Comparison of ENCODE assay signal across 8 cellular contexts in genomic region chr14:74085047-74085637, GRCh38. TPM values are rescaled to one million over a fixed set of nuclear protein-coding genes. Genes with fewer than 3 reads are reported as not detected.
DNase-seq lines count a peak whose midpoint lies in the region; ATAC-seq and TF ChIP-seq lines count a peak whose summit lies in the region.

No MANE protein-coding gene starts in this region.

- no peaks in the 10 kb centered on the region for H3K27me3 ChIP-seq in vagina

- peak overlapping the region; percentile 95 for H3K27ac Mint-ChIP-seq in activated naive CD4-positive, alpha-beta T cell treated with anti-CD3 and anti-CD28 coated beads for 36 hours
- peak overlapping the region; percentile 93 for H3K27ac Mint-ChIP-seq in T-helper 2 cell treated with Interferon-gamma antibody and Interleukin-4, amounts not matched to agents 5 μg/mL and 100 μg/mL, for 36 hours
- peak overlapping the region; percentile 85 to 98 (median 96) for H3K27ac Mint-ChIP-seq in naive B cell

- H3K4me3 ChIP-seq in epithelial cell of esophagus (ENCODE audit: low read length) (peak overlapping the region; percentile 93), vagina (peak overlapping the region; percentile 57 to 89)

- CTCF ChIA-PET in activated naive CD4-positive, alpha-beta T cell treated with anti-CD3 and anti-CD28 coated beads for 36 hours (lab: Charles Lee) = interaction anchor here (0.7 kb wide), 3 partner anchors 23 to 91 kb away, joined by 3 to 4 read pairs (median 4); no protein-coding TSS in a partner anchor

- H3K4me3 Mint-ChIP-seq in activated naive CD4-positive, alpha-beta T cell treated with anti-CD3 and anti-CD28 coated beads for 36 hours = peak overlapping the region; percentile 99
- peak overlapping the region; percentile 93 for H3K4me3 Mint-ChIP-seq in T-helper 2 cell treated with Interferon-gamma antibody and Interleukin-4, amounts not matched to agents 5 μg/mL and 100 μg/mL, for 36 hours
- peak overlapping the region; percentile 89 to 100 (median 98) for H3K4me3 Mint-ChIP-seq in naive B cell

- intact Hi-C loops in activated naive CD4-positive, alpha-beta T cell treated with anti-CD3 and anti-CD28 coated beads for 36 hours (cut with micrococcal nuclease) = loop anchor here (2.0 to 10.0 kb wide), 4 partner anchors 232 to 1030 kb away; partner anchors contain the start of genes PSEN1 and RBM25
- intact Hi-C loops in vagina (cut with DNase I) = no loop called here

- peak; percentile 55 for DNase-seq in activated naive CD4-positive, alpha-beta T cell treated with anti-CD3 and anti-CD28 coated beads for 36 hours
- DNase-seq in activated naive CD4-positive, alpha-beta T cell treated with Interleukin-2 at 50 U/mL for 16 hours = no peak
- DNase-seq in T-helper 2 cell treated with Interferon-gamma antibody and Interleukin-4, amounts not matched to agents 5 μg/mL and 100 μg/mL, for 36 hours (ENCODE audit: low spot score) = peak; percentile 53
- DNase-seq in epithelial cell of esophagus (ENCODE audit: low read depth) = peak; percentile 48
- DNase-seq in naive B cell = no peak
- DNase-seq in vagina (ENCODE audit: extremely low spot score in 2 of 2) = peak in 1 of 2 donors; percentile 92
- DNase-seq in middle frontal gyrus (ENCODE audit: extremely low spot score, low spot score) = no peak

- H3K4me1 ChIP-seq in vagina = peaks cover 24% of the 10 kb centered on the region

- peaks cover 38% of the 10 kb centered on the region for H3K4me1 Mint-ChIP-seq in activated naive CD4-positive, alpha-beta T cell treated with anti-CD3 and anti-CD28 coated beads for 36 hours (ENCODE audit: low read depth)
- H3K4me1 Mint-ChIP-seq in T-helper 2 cell treated with Interferon-gamma antibody and Interleukin-4, amounts not matched to agents 5 μg/mL and 100 μg/mL, for 36 hours (ENCODE audit: low read depth) = peaks cover 36% of the 10 kb centered on the region
- peaks cover 34 to 43% (median 38%) of the 10 kb centered on the region in 3 donors for H3K4me1 Mint-ChIP-seq in naive B cell

- no peaks in the 10 kb centered on the region for H3K36me3 Mint-ChIP-seq in activated naive CD4-positive, alpha-beta T cell treated with anti-CD3 and anti-CD28 coated beads for 36 hours (ENCODE audit: low read depth)
- peaks cover 13% of the 10 kb centered on the region for H3K36me3 Mint-ChIP-seq in T-helper 2 cell treated with Interferon-gamma antibody and Interleukin-4, amounts not matched to agents 5 μg/mL and 100 μg/mL, for 36 hours (ENCODE audit: low read depth)
- peaks cover 0 to 6% of the 10 kb centered on the region in 2 donors for H3K36me3 Mint-ChIP-seq in naive B cell

- H3K9me3 ChIP-seq in vagina = no peaks in the 10 kb centered on the region

- H3K9me3 Mint-ChIP-seq in activated naive CD4-positive, alpha-beta T cell treated with anti-CD3 and anti-CD28 coated beads for 36 hours = no peaks in the 10 kb centered on the region
- H3K9me3 Mint-ChIP-seq in T-helper 2 cell treated with Interferon-gamma antibody and Interleukin-4, amounts not matched to agents 5 μg/mL and 100 μg/mL, for 36 hours = peaks cover 3% of the 10 kb centered on the region
- H3K9me3 Mint-ChIP-seq in naive B cell = peaks cover 0 to 2% (median 0%) of the 10 kb centered on the region in 7 donors

- peak overlapping the region; percentile 84 for H3K27ac ChIP-seq in vagina

- no peaks in the 10 kb centered on the region for H3K27me3 Mint-ChIP-seq in activated naive CD4-positive, alpha-beta T cell treated with anti-CD3 and anti-CD28 coated beads for 36 hours (ENCODE audit: low read depth)
- H3K27me3 Mint-ChIP-seq in T-helper 2 cell treated with Interferon-gamma antibody and Interleukin-4, amounts not matched to agents 5 μg/mL and 100 μg/mL, for 36 hours (ENCODE audit: low read depth) = no peaks in the 10 kb centered on the region
- no peaks in the 10 kb centered on the region for H3K27me3 Mint-ChIP-seq in naive B cell

- ATAC-seq in HG03045 (IDR thresholded peaks at IDR 0.05; ENCODE audit: unreplicated experiment) (peak; percentile 12), naive B cell (ENCODE audit: low read depth in 2 of 2) (no peak)

- TF ChIP-seq POLR2A in vagina (IDR thresholded peaks at IDR 0.05) = no peak

- TF ChIP-seq CTCF in epithelial cell of esophagus (IDR thresholded peaks at IDR 0.05; ENCODE audit: insufficient read depth, low read depth, low read length, missing control alignments) = no peak
- TF ChIP-seq CTCF in vagina (IDR thresholded peaks at IDR 0.05) = no peak

- no peaks in the 10 kb centered on the region for H3K36me3 ChIP-seq in vagina

RNA-seq across cellular contexts. Expression of gene LIN52, which starts 0.4 kb away (rescaled TPM):
- total RNA-seq in activated naive CD4-positive, alpha-beta T cell treated with anti-CD3 and anti-CD28 coated beads for 36 hours = 10 to 100 TPM; 10.7 to 13.6 TPM
- polyA plus RNA-seq in naive B cell (ENCODE audit: low read depth in 6 of 6) = 10 to 100 TPM in 5 of 6 donors, 1 to 10 TPM in 1; 7.4 to 19.1 (median 11.9) TPM
- total RNA-seq in vagina = 5.9 TPM

RNA-seq across cellular contexts. Expression of gene ALDH6A1, which starts 0.9 kb away (rescaled TPM):
- 10 to 100 TPM; 24.0 to 25.3 TPM for total RNA-seq in activated naive CD4-positive, alpha-beta T cell treated with anti-CD3 and anti-CD28 coated beads for 36 hours
- 10 to 100 TPM; 14.5 to 24.3 (median 20.6) TPM for polyA plus RNA-seq in naive B cell (ENCODE audit: low read depth in 6 of 6)
- total RNA-seq in vagina = 20.9 TPM

Comparison
In these comparisons a context has a peak if more than half of its experiments do, and no peak if none do; other contexts are left out.
1. DNase-seq: peak in activated naive CD4-positive, alpha-beta T cell treated with anti-CD3 and anti-CD28 coated beads for 36 hours (single experiment), T-helper 2 cell treated with Interferon-gamma antibody and Interleukin-4, amounts not matched to agents 5 μg/mL and 100 μg/mL, for 36 hours (single experiment) and epithelial cell of esophagus (single experiment); none in activated naive CD4-positive, alpha-beta T cell treated with Interleukin-2 at 50 U/mL for 16 hours (single experiment), naive B cell (single experiment) and middle frontal gyrus (single experiment).
2. Peak in every context shown above with its lines, with median percentiles within 50 percentile points of each other: H3K27ac Mint-ChIP-seq and H3K4me3 Mint-ChIP-seq.